Comparison of ENCODE assay signal across 31 cellular contexts in the genomic region with DNA sequence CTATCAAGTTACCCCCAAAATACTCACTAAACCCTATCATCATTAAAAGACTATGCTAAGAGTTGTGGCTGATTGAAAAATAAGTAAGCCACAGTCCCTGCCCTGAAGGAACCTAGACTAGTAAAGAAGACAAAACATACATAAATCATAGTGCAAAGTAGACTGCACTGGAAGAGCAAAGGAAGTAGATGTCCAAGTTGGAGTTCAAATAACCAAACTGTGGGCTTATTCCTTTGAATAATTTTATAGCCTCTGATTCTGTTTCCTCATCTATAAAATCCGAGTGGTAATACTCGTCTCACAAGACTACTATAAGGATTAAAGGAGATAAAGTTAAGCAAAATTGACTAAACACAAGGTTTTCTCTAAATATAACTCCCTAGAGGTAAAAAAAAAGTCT.
"Had no signal": no experiment of that assay in that cellular context is flagged by ENCODE, and none has a peak within 500 bp of the region (broad histone marks: within the 10 kb centered on the region; RNA-seq: fewer than 3 reads in every experiment).

No MANE protein-coding gene starts in this region.

- H3K4me2 ChIP-seq: PC-9 had no signal

- H3K4me1 Mint-ChIP-seq: activated CD4-positive, alpha-beta T cell treated with anti-CD3 and anti-CD28 coated beads for 36 hours; activated CD4-positive, alpha-beta T cell treated with anti-CD3 and anti-CD28 coated beads, Interleukin-2, amount 10 ng/mL, durations not matched to agents 7 days and 5 days; activated naive CD4-positive, alpha-beta T cell treated with anti-CD3 and anti-CD28 coated beads, Interleukin-2, amount 10 ng/mL, durations not matched to agents 7 days and 5 days; activated naive CD8-positive, alpha-beta T cell treated with anti-CD3 and anti-CD28 coated beads, Interleukin-2, amount 50 U/mL, for 24 hours had no signal

- DNase-seq: activated CD4-positive, alpha-beta T cell treated with anti-CD3 and anti-CD28 coated beads for 36 hours; activated CD4-positive, alpha-beta T cell treated with anti-CD3 and anti-CD28 coated beads, Interleukin-2, amount 10 ng/mL, durations not matched to agents 7 days and 5 days; activated CD4-positive, alpha-beta T cell treated with anti-CD3 and anti-CD28 coated beads, Interleukin-2, amount 50 U/mL, for 48 hours; activated CD8-positive, alpha-beta T cell treated with anti-CD3 and anti-CD28 coated beads, Interleukin-2, amount 10 ng/mL, durations not matched to agents 7 days and 5 days; activated effector memory CD4-positive, alpha-beta T cell treated with Interleukin-2 at 50 U/mL for 16 hours; activated naive CD4-positive, alpha-beta T cell treated with anti-CD3 and anti-CD28 coated beads, Interleukin-2, amount 10 ng/mL, durations not matched to agents 7 days and 5 days; activated naive CD8-positive, alpha-beta T cell treated with anti-CD3 and anti-CD28 coated beads, Interleukin-2, amount 50 U/mL, for 24 hours; activated T-cell treated with anti-CD3 and anti-CD28 coated beads, Interleukin-2, amount 50 U/mL, for 24 hours; anterior cingulate cortex; caudate nucleus; MG63; NCI-H1048; NCI-H1105 treated with DMSO at 0.1 percent for 48 hours; NCI-H1436; NCI-H1694; NCI-H1930; NCI-H2081 treated with DMSO at 0.1 percent for 48 hours; NCI-H446 treated with DMSO at 0.1 percent for 48 hours; NCI-H524; NK-92 treated with Interleukin-12 subunit alpha and Interleukin-12 subunit beta, amount 100 ng/mL, for 24 hours; PC-9; T1000 had no signal

- H3K4me3 Mint-ChIP-seq: activated CD4-positive, alpha-beta T cell treated with anti-CD3 and anti-CD28 coated beads for 36 hours; activated CD4-positive, alpha-beta T cell treated with anti-CD3 and anti-CD28 coated beads, Interleukin-2, amount 10 ng/mL, durations not matched to agents 7 days and 5 days; activated CD8-positive, alpha-beta T cell treated with anti-CD3 and anti-CD28 coated beads, Interleukin-2, amount 10 ng/mL, durations not matched to agents 7 days and 5 days; activated naive CD4-positive, alpha-beta T cell treated with anti-CD3 and anti-CD28 coated beads, Interleukin-2, amount 10 ng/mL, durations not matched to agents 7 days and 5 days; activated naive CD8-positive, alpha-beta T cell; activated naive CD8-positive, alpha-beta T cell treated with anti-CD3 and anti-CD28 coated beads, Interleukin-2, amount 50 U/mL, for 24 hours; activated T-cell treated with anti-CD3 and anti-CD28 coated beads, Interleukin-2, amount 50 U/mL, for 24 hours; activated T-helper 1 cell treated with anti-CD3 and anti-CD28 coated beads, Interleukin-12 subunit alpha, Interleukin-12 subunit beta, Interleukin-2, Interleukin-4 antibody, amounts not matched to agents 30 ng/mL and 10 ng/mL and 1 ng/mL, durations not matched to agents 14 hours and 24 hours and 36 hours had no signal

- H3K36me3 Mint-ChIP-seq: activated naive CD4-positive, alpha-beta T cell treated with anti-CD3 and anti-CD28 coated beads, Interleukin-2, amount 10 ng/mL, durations not matched to agents 7 days and 5 days; activated naive CD8-positive, alpha-beta T cell; brain had no signal

- H3K4me3 ChIP-seq: K562, MG63, PC-9 had no signal

- ATAC-seq: activated CD4-positive, alpha-beta T cell treated with anti-CD3 and anti-CD28 coated beads for 36 hours; activated CD4-positive, CD25-positive, alpha-beta regulatory T cell treated with anti-CD3 and anti-CD28 coated beads, Interleukin-2, amount 50 U/mL, for 24 hours; activated CD8-positive, alpha-beta T cell treated with anti-CD3 and anti-CD28 coated beads, Interleukin-2, amount 10 ng/mL, durations not matched to agents 7 days and 5 days; activated naive CD8-positive, alpha-beta T cell treated with anti-CD3 and anti-CD28 coated beads, Interleukin-2, amount 50 U/mL, for 24 hours; K562; Right ventricle myocardium inferior had no signal

- H3K27ac Mint-ChIP-seq: activated CD4-positive, alpha-beta T cell treated with anti-CD3 and anti-CD28 coated beads for 36 hours; activated CD4-positive, alpha-beta T cell treated with anti-CD3 and anti-CD28 coated beads, Interleukin-2, amount 10 ng/mL, durations not matched to agents 7 days and 5 days; activated CD8-positive, alpha-beta T cell treated with anti-CD3 and anti-CD28 coated beads, Interleukin-2, amount 10 ng/mL, durations not matched to agents 7 days and 5 days; activated naive CD4-positive, alpha-beta T cell treated with anti-CD3 and anti-CD28 coated beads, Interleukin-2, amount 10 ng/mL, durations not matched to agents 7 days and 5 days; activated naive CD8-positive, alpha-beta T cell; activated naive CD8-positive, alpha-beta T cell treated with anti-CD3 and anti-CD28 coated beads, Interleukin-2, amount 50 U/mL, for 24 hours; activated T-cell treated with anti-CD3 and anti-CD28 coated beads, Interleukin-2, amount 50 U/mL, for 24 hours; activated T-helper 1 cell treated with anti-CD3 and anti-CD28 coated beads, Interleukin-12 subunit alpha, Interleukin-12 subunit beta, Interleukin-2, Interleukin-4 antibody, amounts not matched to agents 30 ng/mL and 10 ng/mL and 1 ng/mL, durations not matched to agents 14 hours and 24 hours and 36 hours; brain had no signal

- H3K27ac ChIP-seq: PC-9, RWPE1 had no signal

- H3K9me3 ChIP-seq: MG63 had no signal

- FAIRE-seq: bronchial epithelial cell, K562, RCC 7860 had no signal

- H3K27me3 Mint-ChIP-seq: activated CD4-positive, alpha-beta T cell treated with anti-CD3 and anti-CD28 coated beads, Interleukin-2, amount 10 ng/mL, durations not matched to agents 7 days and 5 days; activated naive CD4-positive, alpha-beta T cell treated with anti-CD3 and anti-CD28 coated beads, Interleukin-2, amount 10 ng/mL, durations not matched to agents 7 days and 5 days; activated naive CD8-positive, alpha-beta T cell; activated naive CD8-positive, alpha-beta T cell treated with anti-CD3 and anti-CD28 coated beads, Interleukin-2, amount 50 U/mL, for 24 hours; activated T-cell treated with anti-CD3 and anti-CD28 coated beads, Interleukin-2, amount 50 U/mL, for 24 hours had no signal

- H3K9me3 Mint-ChIP-seq: activated CD4-positive, alpha-beta T cell treated with anti-CD3 and anti-CD28 coated beads, Interleukin-2, amount 10 ng/mL, durations not matched to agents 7 days and 5 days; activated naive CD4-positive, alpha-beta T cell treated with anti-CD3 and anti-CD28 coated beads, Interleukin-2, amount 10 ng/mL, durations not matched to agents 7 days and 5 days; activated naive CD8-positive, alpha-beta T cell treated with anti-CD3 and anti-CD28 coated beads, Interleukin-2, amount 50 U/mL, for 24 hours; activated T-cell treated with anti-CD3 and anti-CD28 coated beads, Interleukin-2, amount 50 U/mL, for 24 hours; activated T-helper 1 cell treated with anti-CD3 and anti-CD28 coated beads, Interleukin-12 subunit alpha, Interleukin-12 subunit beta, Interleukin-2, Interleukin-4 antibody, amounts not matched to agents 30 ng/mL and 10 ng/mL and 1 ng/mL, durations not matched to agents 14 hours and 24 hours and 36 hours had no signal
